Comparison of ENCODE assay signal across 31 cellular contexts in the genomic region with DNA sequence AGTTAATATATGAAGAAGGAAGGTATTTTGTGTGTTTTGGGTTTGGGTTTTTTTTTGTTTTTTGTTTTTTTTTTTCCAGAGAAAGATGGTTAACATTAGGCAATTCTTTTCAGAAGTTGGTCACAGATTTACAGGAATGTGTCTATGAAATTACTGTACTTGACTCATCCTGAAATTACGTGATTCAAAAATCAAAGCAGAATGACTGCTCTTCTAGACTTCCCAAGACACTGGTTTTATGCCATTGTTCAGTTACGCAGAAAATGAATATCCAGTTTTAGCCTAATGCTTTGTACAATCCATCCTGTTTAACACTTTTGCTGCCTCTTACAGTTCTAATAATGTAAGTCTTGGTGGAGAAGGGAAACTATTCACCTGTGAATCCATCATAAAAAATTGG. TPM values are rescaled to one million over a fixed set of nuclear protein-coding genes. Genes with fewer than 3 reads are reported as not detected.
DNase-seq lines count a peak whose midpoint lies in the region; ATAC-seq and TF ChIP-seq lines count a peak whose summit lies in the region.
"Had no signal": no experiment of that assay in that cellular context is flagged by ENCODE, and none has a peak within 500 bp of the region (broad histone marks: within the 10 kb centered on the region; RNA-seq: fewer than 3 reads in every experiment).

No MANE protein-coding gene starts in this region.

- no peak overlapping the region for H2BK15ac ChIP-seq in IMR-90 (ENCODE audit: low read depth, low read length)

- no peaks in the 10 kb centered on the region for H3K4me1 ChIP-seq in IMR-90 (ENCODE audit: control insufficient read depth, insufficient read depth, low read length)
- no peaks in the 10 kb centered on the region for H3K4me1 ChIP-seq in mucosa of descending colon (ENCODE audit: low read depth)
- H3K4me1 ChIP-seq: parathyroid adenoma had no signal

- H3K4me3 Mint-ChIP-seq in activated CD4-positive, alpha-beta T cell treated with anti-CD3 and anti-CD28 coated beads for 36 hours: no peak overlapping the region
- no peak overlapping the region for H3K4me3 Mint-ChIP-seq in activated CD4-positive, alpha-beta T cell treated with anti-CD3 and anti-CD28 coated beads, Interleukin-2, amount 10 ng/mL, durations not matched to agents 24 days and 14 days
- no peak overlapping the region for H3K4me3 Mint-ChIP-seq in activated naive CD4-positive, alpha-beta T cell treated with anti-CD3 and anti-CD28 coated beads for 36 hours
- H3K4me3 Mint-ChIP-seq: activated CD8-positive, alpha-beta memory T cell treated with anti-CD3 and anti-CD28 coated beads, Interleukin-2, amount 10 ng/mL, durations not matched to agents 7 days and 5 days; activated naive CD8-positive, alpha-beta T cell; H9; immature natural killer cell; neural crest cell; stimulated activated naive CD8-positive, alpha-beta T cell treated with anti-CD3 and anti-CD28 coated beads, Interleukin-15, Interleukin-2, amounts not matched to agents 100 ng/mL and 50 ng/mL, for 24 hours had no signal

- H3K27me3 ChIP-seq in IMR-90 (ENCODE audit: control insufficient read depth, insufficient read depth, low read length): peaks cover 3% of the 10 kb centered on the region
- H3K27me3 ChIP-seq: BLaER1 treated with 17β-estradiol and CSF1 and Interleukin-3, amounts not matched to agents 10 nM and 100 nM; right atrium auricular region; tibial nerve had no signal

- no peaks in the 10 kb centered on the region for H3K36me3 Mint-ChIP-seq in activated CD4-positive, alpha-beta T cell treated with anti-CD3 and anti-CD28 coated beads for 36 hours (ENCODE audit: low read depth)
- H3K36me3 Mint-ChIP-seq in activated CD4-positive, alpha-beta T cell treated with anti-CD3 and anti-CD28 coated beads, Interleukin-2, amount 10 ng/mL, durations not matched to agents 24 days and 14 days (ENCODE audit: low read depth): no peaks in the 10 kb centered on the region
- H3K36me3 Mint-ChIP-seq in activated naive CD4-positive, alpha-beta T cell treated with anti-CD3 and anti-CD28 coated beads for 36 hours (ENCODE audit: low read depth): no peaks in the 10 kb centered on the region
- H3K36me3 Mint-ChIP-seq: activated CD8-positive, alpha-beta memory T cell treated with anti-CD3 and anti-CD28 coated beads, Interleukin-2, amount 10 ng/mL, durations not matched to agents 7 days and 5 days; activated naive CD8-positive, alpha-beta T cell; immature natural killer cell had no signal

- H2BK20ac ChIP-seq in IMR-90 (ENCODE audit: low read depth, low read length): no peak overlapping the region

- H3K18ac ChIP-seq in IMR-90 (ENCODE audit: low read depth, low read length): no peak overlapping the region

- no peak overlapping the region for H3K9ac ChIP-seq in IMR-90 (ENCODE audit: low read depth, low read length)
- H3K9ac ChIP-seq: BLaER1 treated with 17β-estradiol and CSF1 and Interleukin-3, amounts not matched to agents 10 nM and 100 nM; parathyroid adenoma; SK-N-SH had no signal

- H4K91ac ChIP-seq in IMR-90 (ENCODE audit: insufficient read depth, low read depth, low read length): no peak overlapping the region

- no peak overlapping the region for H3K4ac ChIP-seq in IMR-90 (ENCODE audit: low read depth, low read length)

- no peaks in the 10 kb centered on the region for H3K79me1 ChIP-seq in IMR-90 (ENCODE audit: low read depth in 1 of 2, low read length in 2 of 2)

- no CpG with 5 or more reads among the region's 2 CpGs for WGBS in IMR-90 (ENCODE audit: extremely low coverage in 2 of 2, insufficient read length in 1 of 2), 2 experiments

- H3K9me3 ChIP-seq in IMR-90 (ENCODE audit: control insufficient read depth, insufficient read depth, low read length) (no peaks in the 10 kb centered on the region), mucosa of descending colon (no peaks in the 10 kb centered on the region)
- H3K9me3 ChIP-seq: BLaER1 treated with 17β-estradiol and CSF1 and Interleukin-3, amounts not matched to agents 10 nM and 100 nM; right atrium auricular region; SK-N-SH; tibial nerve had no signal

- H3K27ac ChIP-seq in IMR-90 (ENCODE audit: insufficient read depth, low read length): no peak overlapping the region
- H3K27ac ChIP-seq: 22Rv1; BLaER1 treated with 17β-estradiol and CSF1 and Interleukin-3, amounts not matched to agents 10 nM and 100 nM; hepatocyte; parathyroid adenoma had no signal

- H3K4me3 ChIP-seq in IMR-90 (ENCODE audit: insufficient read depth, low read depth, low read length): no peak overlapping the region
- no peak overlapping the region for H3K4me3 ChIP-seq in fibroblast of pulmonary artery (replicated peaks; ENCODE audit: low read depth, low read length)
- no peak overlapping the region for H3K4me3 ChIP-seq in mucosa of descending colon
- H3K4me3 ChIP-seq: BLaER1 treated with 17β-estradiol and CSF1 and Interleukin-3, amounts not matched to agents 10 nM and 100 nM; GM12878; hepatocyte; right atrium auricular region; tibial nerve had no signal

- no peaks in the 10 kb centered on the region for H3K9me1 ChIP-seq in IMR-90 (ENCODE audit: insufficient read depth, low read length)

- H3K27ac Mint-ChIP-seq in activated CD4-positive, alpha-beta T cell treated with anti-CD3 and anti-CD28 coated beads for 36 hours: no peak overlapping the region
- no peak overlapping the region for H3K27ac Mint-ChIP-seq in activated CD4-positive, alpha-beta T cell treated with anti-CD3 and anti-CD28 coated beads, Interleukin-2, amount 10 ng/mL, durations not matched to agents 24 days and 14 days
- no peak overlapping the region for H3K27ac Mint-ChIP-seq in activated naive CD4-positive, alpha-beta T cell treated with anti-CD3 and anti-CD28 coated beads for 36 hours
- H3K27ac Mint-ChIP-seq: activated CD8-positive, alpha-beta memory T cell treated with anti-CD3 and anti-CD28 coated beads, Interleukin-2, amount 10 ng/mL, durations not matched to agents 7 days and 5 days; activated naive CD8-positive, alpha-beta T cell; H9; immature natural killer cell; stimulated activated naive CD8-positive, alpha-beta T cell treated with anti-CD3 and anti-CD28 coated beads, Interleukin-15, Interleukin-2, amounts not matched to agents 100 ng/mL and 50 ng/mL, for 24 hours had no signal

- H3K36me3 ChIP-seq in IMR-90 (ENCODE audit: control insufficient read depth, insufficient read depth, low read length): no peaks in the 10 kb centered on the region
- H3K36me3 ChIP-seq in mucosa of descending colon (ENCODE audit: low read depth): no peaks in the 10 kb centered on the region
- H3K36me3 ChIP-seq: BLaER1 treated with 17β-estradiol and CSF1 and Interleukin-3, amounts not matched to agents 10 nM and 100 nM; right atrium auricular region; tibial nerve had no signal

- in situ Hi-C loops in IMR-90 (cut with MboI; ENCODE audit: low sequenced_read_pairs): no loop called here

- BruUV-seq in IMR-90 (replicated peaks; lab: Mats Ljungman, UMichigan): no TSS peak

- DNase-seq in activated CD4-positive, alpha-beta T cell treated with anti-CD3 and anti-CD28 coated beads for 36 hours: no peak
- no peak for DNase-seq in activated CD4-positive, alpha-beta T cell treated with anti-CD3 and anti-CD28 coated beads, Interleukin-2, amount 10 ng/mL, durations not matched to agents 24 days and 14 days
- DNase-seq in IMR-90 (peak; percentile 16), fibroblast of pulmonary artery (ENCODE audit: low read depth) (peak; percentile 13), stromal cell of bone marrow (ENCODE audit: low read depth) (peak; percentile 62), mucosa of descending colon (no peak)
- no peak for DNase-seq in activated naive CD4-positive, alpha-beta T cell treated with anti-CD3 and anti-CD28 coated beads for 36 hours
- DNase-seq: activated CD4-positive, alpha-beta T cell treated with anti-CD3 and anti-CD28 coated beads for 48 hours; activated CD8-positive, alpha-beta memory T cell treated with anti-CD3 and anti-CD28 coated beads, Interleukin-2, amount 10 ng/mL, durations not matched to agents 7 days and 5 days; COR-L47; foreskin melanocyte; H9; immature natural killer cell; NCI-H1105; NCI-H2029; NCI-H345; NCI-H82; SK-N-SH; T-helper 2 cell had no signal

- intact Hi-C loops in activated CD4-positive, alpha-beta T cell treated with anti-CD3 and anti-CD28 coated beads for 36 hours (cut with DNase I, micrococcal nuclease): loop anchor here in 1 of 2 experiments (2.0 to 5.0 kb wide), 2 partner anchors 31 to 259 kb away; no protein-coding TSS in a partner anchor
- intact Hi-C loops in activated CD4-positive, alpha-beta T cell treated with anti-CD3 and anti-CD28 coated beads, Interleukin-2, amount 10 ng/mL, durations not matched to agents 24 days and 14 days (cut with micrococcal nuclease): no loop called here
- intact Hi-C loops in IMR-90 (cut with micrococcal nuclease) (no loop called here), mucosa of descending colon (cut with DNase I, micrococcal nuclease) (no loop called here)
- intact Hi-C loops in activated naive CD4-positive, alpha-beta T cell treated with anti-CD3 and anti-CD28 coated beads for 36 hours (cut with micrococcal nuclease): no loop called here

- H2AFZ ChIP-seq in IMR-90 (replicated peaks; ENCODE audit: low read length, poor library complexity): no peak overlapping the region
- H2AFZ ChIP-seq: hepatocyte, parathyroid adenoma had no signal

- H4K20me1 ChIP-seq in IMR-90 (ENCODE audit: insufficient read depth, low read length): no peaks in the 10 kb centered on the region
- H4K20me1 ChIP-seq: BLaER1 treated with 17β-estradiol and CSF1 and Interleukin-3, amounts not matched to agents 10 nM and 100 nM had no signal

- no peak overlapping the region for H3K4me2 ChIP-seq in IMR-90 (ENCODE audit: low read depth, low read length)
- H3K4me2 ChIP-seq: BLaER1 treated with 17β-estradiol and CSF1 and Interleukin-3, amounts not matched to agents 10 nM and 100 nM; hepatocyte; SK-N-SH had no signal

- no peak overlapping the region for H4K8ac ChIP-seq in IMR-90 (ENCODE audit: low read depth in 2 of 2, low read length in 2 of 2)

- H2AK9ac ChIP-seq in IMR-90 (replicated peaks; ENCODE audit: low read depth, low read length, poor library complexity): no peak overlapping the region

- H3K4me1 Mint-ChIP-seq in activated CD4-positive, alpha-beta T cell treated with anti-CD3 and anti-CD28 coated beads for 36 hours: peaks cover 33% of the 10 kb centered on the region
- H3K4me1 Mint-ChIP-seq in activated CD4-positive, alpha-beta T cell treated with anti-CD3 and anti-CD28 coated beads, Interleukin-2, amount 10 ng/mL, durations not matched to agents 24 days and 14 days: no peaks in the 10 kb centered on the region
- H3K4me1 Mint-ChIP-seq in activated naive CD4-positive, alpha-beta T cell treated with anti-CD3 and anti-CD28 coated beads for 36 hours (ENCODE audit: low read depth): peaks cover 16% of the 10 kb centered on the region
- H3K4me1 Mint-ChIP-seq: activated CD8-positive, alpha-beta memory T cell treated with anti-CD3 and anti-CD28 coated beads, Interleukin-2, amount 10 ng/mL, durations not matched to agents 7 days and 5 days; H9; immature natural killer cell; neural crest cell had no signal

- TF ChIP-seq POLR2A in IMR-90 (IDR thresholded peaks at IDR 0.05; ENCODE audit: low read depth, low read length): no peak

- no peak overlapping the region for H2BK120ac ChIP-seq in IMR-90 (ENCODE audit: low read depth, low read length)

- POLR2A ChIA-PET in activated CD4-positive, alpha-beta T cell treated with anti-CD3 and anti-CD28 coated beads for 36 hours (lab: Charles Lee): interaction anchor here (0.6 kb wide), 1 partner anchor 188 kb away, joined by 5 read pairs; no protein-coding TSS in a partner anchor
- POLR2A ChIA-PET in IMR-90 (lab: Charles Lee; ENCODE audit: unreplicated experiment): no interaction called here

- no peak overlapping the region for H3K23ac ChIP-seq in IMR-90 (ENCODE audit: low read depth, low read length)

- no peak for TF ChIP-seq RAD21 in IMR-90 (IDR thresholded peaks at IDR 0.05; ENCODE audit: low read length)

- H2AK5ac ChIP-seq in IMR-90 (ENCODE audit: low read depth, low read length): no peak overlapping the region

- peak; percentile 46 for ATAC-seq in activated CD4-positive, alpha-beta T cell treated with anti-CD3 and anti-CD28 coated beads for 36 hours
- ATAC-seq in IMR-90 (ENCODE audit: low read depth) (0 out of 2 replicates have a peak, but pooled peaks have one; percentile 29), SK-N-SH treated with all-trans-retinoic acid at 6 μM for 48 hours (no peak), mucosa of descending colon (no peak)
- ATAC-seq: activated CD8-positive, alpha-beta memory T cell treated with anti-CD3 and anti-CD28 coated beads, Interleukin-2, amount 10 ng/mL, durations not matched to agents 7 days and 5 days; GM12878; left lobe of liver had no signal

- H3K56ac ChIP-seq in IMR-90 (ENCODE audit: extremely low read depth, insufficient read depth, low read length): no peak overlapping the region

- no peak for TF ChIP-seq CTCF in IMR-90 (conservative IDR thresholded peaks at IDR 0.05; ENCODE audit: low read depth, low read length)
- TF ChIP-seq CTCF in fibroblast of pulmonary artery (IDR thresholded peaks at IDR 0.05; ENCODE audit: low read length, missing control alignments): no peak
- no peak for TF ChIP-seq CTCF in mucosa of descending colon (IDR thresholded peaks at IDR 0.05)

- H2BK5ac ChIP-seq in IMR-90 (ENCODE audit: low read depth, low read length, poor library complexity, severe bottlenecking): no peak overlapping the region

- dilution Hi-C loops in IMR-90 (cut with HindIII; ENCODE audit: low sequenced_read_pairs, unreplicated experiment): no loop called here

- CTCF ChIA-PET in activated CD4-positive, alpha-beta T cell treated with anti-CD3 and anti-CD28 coated beads for 36 hours (lab: Charles Lee): no interaction called here
- CTCF ChIA-PET in IMR-90 (lab: Yijun Ruan, JAX): no interaction called here
- CTCF ChIA-PET in activated naive CD4-positive, alpha-beta T cell treated with anti-CD3 and anti-CD28 coated beads for 36 hours (lab: Charles Lee): interaction anchor here (0.7 kb wide), 1 partner anchor 20 kb away, joined by 3 read pairs; no protein-coding TSS in a partner anchor

- no peak overlapping the region for H3K14ac ChIP-seq in IMR-90 (replicated peaks; ENCODE audit: low read depth, low read length)

- no peak overlapping the region for H4K5ac ChIP-seq in IMR-90 (ENCODE audit: low read depth, low read length)

- H3K9me3 Mint-ChIP-seq in activated CD4-positive, alpha-beta T cell treated with anti-CD3 and anti-CD28 coated beads for 36 hours (ENCODE audit: low read depth): no peaks in the 10 kb centered on the region
- no peaks in the 10 kb centered on the region for H3K9me3 Mint-ChIP-seq in activated CD4-positive, alpha-beta T cell treated with anti-CD3 and anti-CD28 coated beads, Interleukin-2, amount 10 ng/mL, durations not matched to agents 24 days and 14 days
- no peaks in the 10 kb centered on the region for H3K9me3 Mint-ChIP-seq in activated naive CD4-positive, alpha-beta T cell treated with anti-CD3 and anti-CD28 coated beads for 36 hours
- H3K9me3 Mint-ChIP-seq: H9; immature natural killer cell; stimulated activated naive CD8-positive, alpha-beta T cell treated with anti-CD3 and anti-CD28 coated beads, Interleukin-15, Interleukin-2, amounts not matched to agents 100 ng/mL and 50 ng/mL, for 24 hours had no signal

- H3K27me3 Mint-ChIP-seq in activated CD4-positive, alpha-beta T cell treated with anti-CD3 and anti-CD28 coated beads for 36 hours: peaks cover 14% of the 10 kb centered on the region
- H3K27me3 Mint-ChIP-seq in activated CD4-positive, alpha-beta T cell treated with anti-CD3 and anti-CD28 coated beads, Interleukin-2, amount 10 ng/mL, durations not matched to agents 24 days and 14 days: peaks cover 39% of the 10 kb centered on the region
- peaks cover 4% of the 10 kb centered on the region for H3K27me3 Mint-ChIP-seq in activated naive CD4-positive, alpha-beta T cell treated with anti-CD3 and anti-CD28 coated beads for 36 hours (ENCODE audit: low read depth)

RNA-seq across cellular contexts. Expression of a gene that starts 39.7 kb away (rescaled TPM):
- total RNA-seq in activated CD4-positive, alpha-beta T cell treated with anti-CD3 and anti-CD28 coated beads for 36 hours: 100 to 1,000 TPM; 102 to 119 TPM
- 95.5 and 98.4 TPM in 2 replicates for total RNA-seq in activated CD4-positive, alpha-beta T cell treated with anti-CD3 and anti-CD28 coated beads, Interleukin-2, amount 10 ng/mL, durations not matched to agents 24 days and 14 days
- total RNA-seq in IMR-90 (2012; rRNA removed) (5.6 and 6.6 TPM in 2 replicates), mucosa of descending colon (10 to 100 TPM; 31.4 to 56.5 (median 36.1) TPM)
- 3.5 and 3.6 TPM in 2 replicates for polyA plus RNA-seq in IMR-90 (2012; rRNA removed)
- 3.6 and 5.0 TPM in 2 replicates for polyA plus RNA-seq in IMR-90 (2012; cell fraction: cytosol; rRNA removed)
- 2.0 and 2.9 TPM in 2 replicates for polyA plus RNA-seq in IMR-90 (2012; cell fraction: nucleus; rRNA removed; ENCODE audit: low replicate concordance)
- total RNA-seq in activated naive CD4-positive, alpha-beta T cell treated with anti-CD3 and anti-CD28 coated beads for 36 hours: 10 to 100 TPM; 68.2 to 72.2 TPM

Comparison
In these comparisons a context has a peak if more than half of its experiments do, and no peak if none do; other contexts are left out.
1. ATAC-seq: peak in activated CD4-positive, alpha-beta T cell treated with anti-CD3 and anti-CD28 coated beads for 36 hours (single experiment) and IMR-90 (single experiment); none in SK-N-SH treated with all-trans-retinoic acid at 6 μM for 48 hours (single experiment) and mucosa of descending colon (single experiment).
2. DNase-seq: peak in IMR-90 (single experiment), fibroblast of pulmonary artery (single experiment) and stromal cell of bone marrow (single experiment); none in activated CD4-positive, alpha-beta T cell treated with anti-CD3 and anti-CD28 coated beads for 36 hours (single experiment), activated CD4-positive, alpha-beta T cell treated with anti-CD3 and anti-CD28 coated beads, Interleukin-2, amount 10 ng/mL, durations not matched to agents 24 days and 14 days (single experiment), mucosa of descending colon (0 of 3) and activated naive CD4-positive, alpha-beta T cell treated with anti-CD3 and anti-CD28 coated beads for 36 hours (single experiment).